20 cellular contexts compared by ENCODE assay signal in genomic region chr10:44197646-44198045, GRCh38.
DNase-seq lines count a peak whose midpoint lies in the region; ATAC-seq and TF ChIP-seq lines count a peak whose summit lies in the region.
"Had no signal": no experiment of that assay in that cellular context is flagged by ENCODE, and none has a peak within 500 bp of the region (broad histone marks: within the 10 kb centered on the region; RNA-seq: fewer than 3 reads in every experiment).

No MANE protein-coding gene starts in this region.

- DNase-seq in heart right ventricle (no peak), Right ventricle myocardium superior (no peak), islet precursor cell (peak; percentile 28)
- no peak for DNase-seq in activated CD8-positive, alpha-beta memory T cell treated with anti-CD3 and anti-CD28 coated beads, Interleukin-2, amount 50 U/mL, for 48 hours
- DNase-seq in activated naive CD8-positive, alpha-beta T cell treated with anti-CD3 and anti-CD28 coated beads, Interleukin-2, amount 50 U/mL, for 24 hours: no peak
- DNase-seq: 8988T; Calu3; CD4-positive, alpha-beta memory T cell; DND-41; EL; GOT3; H7; HFFc6 had no signal

- H2AFZ ChIP-seq in parathyroid adenoma: peak overlapping the region; percentile 17

- no peak for ATAC-seq in heart right ventricle
- no peak for ATAC-seq in Right ventricle myocardium superior (ENCODE audit: poor library complexity)
- no peak for ATAC-seq in activated T-helper 17 cell treated with anti-CD3 and anti-CD28 coated beads, Interleukin-2, amount 50 U/mL, for 72 hours (replicated peaks)
- no peak for ATAC-seq in activated naive CD8-positive, alpha-beta T cell treated with anti-CD3 and anti-CD28 coated beads, Interleukin-2, amount 50 U/mL, for 24 hours
- ATAC-seq: GM12878, HCT116 had no signal

- H3K36me3 ChIP-seq in heart right ventricle (no peaks in the 10 kb centered on the region), parathyroid adenoma (ENCODE audit: control insufficient read depth, insufficient read depth, low read length) (no peaks in the 10 kb centered on the region), urinary bladder (ENCODE audit: insufficient read depth) (no peaks in the 10 kb centered on the region)
- H3K36me3 ChIP-seq: BLaER1 had no signal

- H3K79me2 ChIP-seq in parathyroid adenoma: no peaks in the 10 kb centered on the region

- no peaks in the 10 kb centered on the region for H3K27me3 Mint-ChIP-seq in activated T-helper 17 cell treated with anti-CD3 and anti-CD28 coated beads, Interleukin-2, amount 50 U/mL, for 72 hours
- H3K27me3 Mint-ChIP-seq in activated naive CD8-positive, alpha-beta T cell treated with anti-CD3 and anti-CD28 coated beads, Interleukin-2, amount 50 U/mL, for 24 hours: no peaks in the 10 kb centered on the region

- H3K4me2 ChIP-seq in parathyroid adenoma (ENCODE audit: low read length): no peak overlapping the region
- H3K4me2 ChIP-seq: BLaER1 had no signal

- H3K9me3 Mint-ChIP-seq in activated T-helper 17 cell treated with anti-CD3 and anti-CD28 coated beads, Interleukin-2, amount 50 U/mL, for 72 hours: no peaks in the 10 kb centered on the region
- no peaks in the 10 kb centered on the region for H3K9me3 Mint-ChIP-seq in activated naive CD8-positive, alpha-beta T cell treated with anti-CD3 and anti-CD28 coated beads, Interleukin-2, amount 50 U/mL, for 24 hours
- H3K9me3 Mint-ChIP-seq: HFFc6 had no signal

- H3K4me3 ChIP-seq in heart right ventricle (no peak overlapping the region), parathyroid adenoma (ENCODE audit: low read depth, low read length) (no peak overlapping the region), urinary bladder (ENCODE audit: low read depth, low read length) (no peak overlapping the region)
- H3K4me3 ChIP-seq: BLaER1, GM12878 had no signal

- H3K4me1 ChIP-seq in heart right ventricle (peaks cover 5 to 40% (median 21%) of the 10 kb centered on the region in 9 donors), parathyroid adenoma (peaks cover 35% of the 10 kb centered on the region), urinary bladder (ENCODE audit: insufficient read depth) (no peaks in the 10 kb centered on the region)

- WGBS in heart right ventricle, 2 donors: 98% methylated on average over 3 of the region's 3 CpGs
- 97% methylated on average over 3 of the region's 3 CpGs for WGBS in urinary bladder

- no peak overlapping the region for H3K27ac Mint-ChIP-seq in activated T-helper 17 cell treated with anti-CD3 and anti-CD28 coated beads, Interleukin-2, amount 50 U/mL, for 72 hours
- no peak overlapping the region for H3K27ac Mint-ChIP-seq in activated naive CD8-positive, alpha-beta T cell treated with anti-CD3 and anti-CD28 coated beads, Interleukin-2, amount 50 U/mL, for 24 hours
- H3K27ac Mint-ChIP-seq: CD14-positive monocyte; CD4-positive, alpha-beta memory T cell; HFFc6 had no signal

- no peak overlapping the region for H3K4me3 Mint-ChIP-seq in activated T-helper 17 cell treated with anti-CD3 and anti-CD28 coated beads, Interleukin-2, amount 50 U/mL, for 72 hours
- no peak overlapping the region for H3K4me3 Mint-ChIP-seq in activated naive CD8-positive, alpha-beta T cell treated with anti-CD3 and anti-CD28 coated beads, Interleukin-2, amount 50 U/mL, for 24 hours
- H3K4me3 Mint-ChIP-seq: CD14-positive monocyte; CD4-positive, alpha-beta memory T cell; HFFc6 had no signal

- intact Hi-C loops in heart right ventricle (cut with DNase I) (no loop called here), Right ventricle myocardium superior (cut with DNase I) (no loop called here)

- no peak for TF ChIP-seq CTCF in heart right ventricle (IDR thresholded peaks at IDR 0.05)
- TF ChIP-seq CTCF in parathyroid adenoma (IDR thresholded peaks at IDR 0.05): no peak

- H3K27me3 ChIP-seq in heart right ventricle (no peaks in the 10 kb centered on the region), parathyroid adenoma (ENCODE audit: control insufficient read depth, insufficient read depth, low read length) (no peaks in the 10 kb centered on the region)
- H3K27me3 ChIP-seq: BLaER1 had no signal

- H3K36me3 Mint-ChIP-seq in activated T-helper 17 cell treated with anti-CD3 and anti-CD28 coated beads, Interleukin-2, amount 50 U/mL, for 72 hours (ENCODE audit: low read depth): no peaks in the 10 kb centered on the region
- H3K36me3 Mint-ChIP-seq in activated naive CD8-positive, alpha-beta T cell treated with anti-CD3 and anti-CD28 coated beads, Interleukin-2, amount 50 U/mL, for 24 hours (ENCODE audit: low read depth): no peaks in the 10 kb centered on the region
- H3K36me3 Mint-ChIP-seq: CD14-positive monocyte; CD4-positive, alpha-beta memory T cell had no signal

- H3K4me1 Mint-ChIP-seq in activated T-helper 17 cell treated with anti-CD3 and anti-CD28 coated beads, Interleukin-2, amount 50 U/mL, for 72 hours: no peaks in the 10 kb centered on the region
- no peaks in the 10 kb centered on the region for H3K4me1 Mint-ChIP-seq in activated naive CD8-positive, alpha-beta T cell treated with anti-CD3 and anti-CD28 coated beads, Interleukin-2, amount 50 U/mL, for 24 hours
- H3K4me1 Mint-ChIP-seq: CD14-positive monocyte; CD4-positive, alpha-beta memory T cell had no signal

- H3K9me3 ChIP-seq in heart right ventricle (peaks cover 0 to 10% (median 0%) of the 10 kb centered on the region in 11 donors), parathyroid adenoma (ENCODE audit: control insufficient read depth, low read length) (no peaks in the 10 kb centered on the region)

- H3K9ac ChIP-seq in parathyroid adenoma: no peak overlapping the region
- H3K9ac ChIP-seq: BLaER1 had no signal

- peak overlapping the region in 9 of 10 donors; percentile 26 to 82 (median 66) for H3K27ac ChIP-seq in heart right ventricle
- H3K27ac ChIP-seq in parathyroid adenoma: no peak overlapping the region
- peak overlapping the region; percentile 49 for H3K27ac ChIP-seq in urinary bladder (ENCODE audit: low read depth)
- H3K27ac ChIP-seq: BLaER1 had no signal
